Comparison of ENCODE assay signal across 8 cellular contexts in the genomic region with DNA sequence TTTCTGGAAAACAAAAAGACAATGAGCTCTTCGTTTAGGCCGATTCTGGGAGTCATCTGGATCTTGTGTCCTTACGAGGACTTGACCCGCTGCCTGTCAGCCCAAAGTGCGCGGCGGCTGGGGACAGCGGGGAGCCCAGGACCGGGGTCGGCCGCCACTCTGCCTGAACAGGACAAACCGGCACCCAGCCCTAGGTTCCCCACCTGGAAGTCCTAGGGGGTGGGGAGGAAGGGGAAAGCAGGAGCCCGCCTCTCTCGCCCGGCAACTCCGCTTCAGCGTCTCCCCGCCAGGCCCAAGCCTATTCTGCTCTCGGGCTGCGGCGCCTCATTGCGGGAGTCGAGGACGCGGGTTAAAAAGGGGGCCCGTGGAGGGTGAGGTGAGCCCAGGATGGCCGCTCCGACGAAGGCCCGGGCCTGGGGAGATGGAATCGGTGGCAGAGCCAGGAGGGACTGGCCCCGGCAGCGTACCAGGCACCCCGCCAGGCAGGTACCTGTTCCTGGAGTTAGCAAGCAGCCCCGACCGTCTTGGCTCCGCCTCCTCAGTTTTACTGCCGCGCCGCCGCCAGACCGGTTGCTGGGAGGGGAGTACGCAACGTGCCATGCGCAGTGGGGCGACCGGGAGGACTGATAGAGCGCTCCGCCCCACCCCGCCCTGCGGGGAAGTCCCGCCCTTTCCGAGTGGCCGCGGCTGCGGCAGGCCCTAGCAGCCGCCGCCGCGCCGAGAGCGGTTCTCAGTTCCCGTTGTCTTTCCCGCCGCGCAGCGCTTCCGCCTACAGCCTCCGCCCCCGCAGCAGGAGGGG. TPM values are rescaled to one million over a fixed set of nuclear protein-coding genes. Genes with fewer than 3 reads are reported as not detected.
A peak's percentile ranks its signal among the peaks of the same experiment; 100 is the strongest.
DNase-seq lines count a peak whose midpoint lies in the region; ATAC-seq and TF ChIP-seq lines count a peak whose summit lies in the region.

TSS of gene STRADA (minus strand) at position 549 of the 799 bp plus-strand sequence. CDS start 13,430 bp downstream, outside the sequence.

- TF ChIP-seq POLR2A in transverse colon (IDR thresholded peaks at IDR 0.05): peak; percentile 95

- peaks cover 7% of the 10 kb centered on the region for H3K36me3 ChIP-seq in cardiac muscle cell
- H3K36me3 ChIP-seq in trophoblast cell (ENCODE audit: control insufficient read depth in 1 of 2, insufficient read depth in 2 of 2, low read length in 2 of 2): peaks cover 0 to 5% of the 10 kb centered on the region in 2 experiments
- peaks cover 0 to 10% (median 5%) of the 10 kb centered on the region in 4 donors for H3K36me3 ChIP-seq in transverse colon

- no peaks in the 10 kb centered on the region for H3K27me3 Mint-ChIP-seq in activated naive CD8-positive, alpha-beta T cell treated with anti-CD3 and anti-CD28 coated beads, Interleukin-2, amount 50 U/mL, for 24 hours

- peak within 1 kb of the TSS; percentile 96 for H3K4me3 Mint-ChIP-seq in activated naive CD8-positive, alpha-beta T cell treated with anti-CD3 and anti-CD28 coated beads, Interleukin-2, amount 50 U/mL, for 24 hours

- peak within 1 kb of the TSS; percentile 90 for H4K91ac ChIP-seq in trophoblast cell (ENCODE audit: low read depth, low read length)

- H3K23ac ChIP-seq in trophoblast cell (ENCODE audit: low read length): no peak within 1 kb of the TSS

- TF ChIP-seq EP300 in transverse colon (IDR thresholded peaks at IDR 0.05; ENCODE audit: low read depth): no peak

- peak within 1 kb of the TSS; percentile 83 for H2BK120ac ChIP-seq in trophoblast cell (ENCODE audit: insufficient read depth, low read length, poor library complexity)

- peak within 1 kb of the TSS; percentile 96 for H3K27ac Mint-ChIP-seq in activated naive CD8-positive, alpha-beta T cell treated with anti-CD3 and anti-CD28 coated beads, Interleukin-2, amount 50 U/mL, for 24 hours

- peak within 1 kb of the TSS; percentile 68 for H2AFZ ChIP-seq in trophoblast cell (ENCODE audit: insufficient read depth, low read length, poor library complexity)

- ATAC-seq in HG02759 (IDR thresholded peaks at IDR 0.05; ENCODE audit: unreplicated experiment): peak; percentile 92
- peak; percentile 92 for ATAC-seq in activated naive CD8-positive, alpha-beta T cell treated with anti-CD3 and anti-CD28 coated beads, Interleukin-2, amount 50 U/mL, for 24 hours

- peaks cover 12% of the 10 kb centered on the region for H3K36me3 Mint-ChIP-seq in activated naive CD8-positive, alpha-beta T cell treated with anti-CD3 and anti-CD28 coated beads, Interleukin-2, amount 50 U/mL, for 24 hours (ENCODE audit: low read depth)

- H2BK5ac ChIP-seq in trophoblast cell (ENCODE audit: low read depth, low read length, poor library complexity): peak within 1 kb of the TSS; percentile 81

- H3K9ac ChIP-seq in trophoblast cell (ENCODE audit: low read length): peak within 1 kb of the TSS; percentile 88

- H3K9me3 Mint-ChIP-seq in activated naive CD8-positive, alpha-beta T cell treated with anti-CD3 and anti-CD28 coated beads, Interleukin-2, amount 50 U/mL, for 24 hours: no peaks in the 10 kb centered on the region

- no peak within 1 kb of the TSS for H2BK12ac ChIP-seq in trophoblast cell (ENCODE audit: low read length)

- H3K27ac ChIP-seq in cardiac muscle cell (peak within 1 kb of the TSS; percentile 89), trophoblast cell (ENCODE audit: low read depth, low read length) (peak within 1 kb of the TSS; percentile 92), transverse colon (peak within 1 kb of the TSS; percentile 97 to 100 (median 99))

- H4K8ac ChIP-seq in trophoblast cell (ENCODE audit: low read depth, low read length): peak within 1 kb of the TSS; percentile 86

- H3K4ac ChIP-seq in trophoblast cell (ENCODE audit: low read depth, low read length): peak within 1 kb of the TSS; percentile 60

- H3K79me1 ChIP-seq in trophoblast cell (ENCODE audit: low read length): peaks cover 8% of the 10 kb centered on the region

- peak within 1 kb of the TSS; percentile 86 for H4K12ac ChIP-seq in trophoblast cell (ENCODE audit: low read depth, low read length)

- no peak within 1 kb of the TSS for H2AK5ac ChIP-seq in trophoblast cell (ENCODE audit: low read length)

- peaks cover 33% of the 10 kb centered on the region for H3K4me1 Mint-ChIP-seq in activated naive CD8-positive, alpha-beta T cell treated with anti-CD3 and anti-CD28 coated beads, Interleukin-2, amount 50 U/mL, for 24 hours

- peak within 1 kb of the TSS; percentile 21 for H3K18ac ChIP-seq in trophoblast cell (ENCODE audit: low read length)

- in situ Hi-C loops in transverse colon (cut with MboI; ENCODE audit: low pct_ligation_motif_present in 1 of 4, low pct_unique_long_range_greater_than_20kb in 1 of 4, low sequenced_read_pairs in 3 of 4): no loop called here

- H3K4me3 ChIP-seq in GM12864 (ENCODE audit: low read depth, low read length) (peak within 1 kb of the TSS; percentile 66), cardiac muscle cell (peak within 1 kb of the TSS; percentile 84), trophoblast cell (ENCODE audit: low read depth, low read length) (peak within 1 kb of the TSS; percentile 87), transverse colon (peak within 1 kb of the TSS; percentile 77 to 99 (median 86))

- DNase-seq in GM12864 (ENCODE audit: low read depth) (peak; percentile 97), NCI-H1417 (lab: John Stamatoyannopoulos, UW) (peak; percentile 98 to 99 (median 98)), SW 1271 (lab: John Stamatoyannopoulos, UW) (peak; percentile 84 to 97), cardiac muscle cell (ENCODE audit: low read depth in 1 of 2, low spot score in 1 of 2) (peak; percentile 98 to 99), trophoblast cell (peak; percentile 98 to 99), transverse colon (peak; percentile 99)
- peak; percentile 100 for DNase-seq in activated naive CD8-positive, alpha-beta T cell treated with anti-CD3 and anti-CD28 coated beads, Interleukin-2, amount 50 U/mL, for 24 hours

- H3K4me1 ChIP-seq in cardiac muscle cell (ENCODE audit: low read depth): peaks cover 5% of the 10 kb centered on the region
- H3K4me1 ChIP-seq in trophoblast cell (ENCODE audit: control insufficient read depth in 1 of 2, insufficient read depth in 2 of 2, low read length in 2 of 2): peaks cover 2 to 5% of the 10 kb centered on the region in 2 experiments
- H3K4me1 ChIP-seq in transverse colon: peaks cover 0 to 18% (median 7%) of the 10 kb centered on the region in 4 donors

- no CpG with 5 or more reads among the region's 70 CpGs for WGBS in trophoblast cell (ENCODE audit: extremely low coverage, insufficient coverage, insufficient read length)
- WGBS in transverse colon (ENCODE audit: low coverage in 1 of 2), 2 donors: 0% methylated on average over 60 of the region's 70 CpGs; no CpG with 5 or more reads in 1 of the 2 donors

- H3K27me3 ChIP-seq in cardiac muscle cell (no peaks in the 10 kb centered on the region), trophoblast cell (ENCODE audit: insufficient read depth, low read length) (no peaks in the 10 kb centered on the region), transverse colon (no peaks in the 10 kb centered on the region)

- H3K14ac ChIP-seq in trophoblast cell (ENCODE audit: low read length): peak within 1 kb of the TSS; percentile 68

- H3K4me2 ChIP-seq in trophoblast cell (ENCODE audit: low read length): peak within 1 kb of the TSS; percentile 97

- no peaks in the 10 kb centered on the region for H3K9me3 ChIP-seq in cardiac muscle cell (ENCODE audit: low read depth)
- H3K9me3 ChIP-seq in trophoblast cell (ENCODE audit: insufficient read depth, low read depth, low read length): no peaks in the 10 kb centered on the region
- H3K9me3 ChIP-seq in transverse colon: no peaks in the 10 kb centered on the region

- peaks cover 5% of the 10 kb centered on the region for H3K79me2 ChIP-seq in trophoblast cell (ENCODE audit: control insufficient read depth, insufficient read depth, low read length, poor library complexity)

- no peak for TF ChIP-seq CTCF in GM12864 (IDR thresholded peaks at IDR 0.05; ENCODE audit: low read depth, low read length, missing control alignments)
- TF ChIP-seq CTCF in cardiac muscle cell (IDR thresholded peaks at IDR 0.05; ENCODE audit: low read depth, low read length): no peak
- TF ChIP-seq CTCF in transverse colon (IDR thresholded peaks at IDR 0.05): peak in 1 of 5 experiments; percentile 15

- intact Hi-C loops in transverse colon (cut with DNase I; ENCODE audit: low total_unique reads): no loop called here

RNA-seq across cellular contexts. Expression of gene STRADA, which starts in this region (rescaled TPM):
- total RNA-seq in cardiac muscle cell: 22.7 and 30.3 TPM in 2 replicates
- 43.2 and 53.1 TPM in 2 replicates for polyA plus RNA-seq in cardiac muscle cell
- 13.0 and 13.1 TPM in 2 replicates for polyA plus RNA-seq in trophoblast cell (2013)
- total RNA-seq in transverse colon: 10 to 100 TPM; 23.1 to 37.8 (median 33.8) TPM

Comparison
In these comparisons a context has a peak if more than half of its experiments do, and no peak if none do; other contexts are left out.
1. Peak in every context shown above with its lines: DNase-seq, ATAC-seq, H3K4me3 ChIP-seq and H3K27ac ChIP-seq.